Comparison of ENCODE assay signal across 10 cellular contexts in the genomic region with DNA sequence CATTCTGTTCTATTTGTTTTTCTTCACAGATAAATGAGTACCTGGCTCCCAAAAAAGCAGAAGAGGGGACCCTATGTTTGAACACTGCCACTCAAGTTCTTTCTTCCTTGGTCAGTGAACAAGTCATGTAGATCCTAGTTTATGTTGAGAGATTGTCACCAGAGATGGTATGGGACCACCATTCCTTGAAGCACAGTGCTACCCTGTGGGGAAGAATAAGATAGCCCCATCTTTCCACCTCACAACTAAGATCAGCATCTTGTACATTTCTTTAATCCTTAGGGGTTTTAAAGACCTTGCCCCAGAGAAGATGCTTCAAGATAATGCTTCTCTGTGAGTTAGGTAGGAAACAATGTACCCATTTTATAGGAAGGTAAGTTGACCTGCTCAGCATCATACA.
A peak's percentile ranks its signal among the peaks of the same experiment; 100 is the strongest.
DNase-seq lines count a peak whose midpoint lies in the region; ATAC-seq and TF ChIP-seq lines count a peak whose summit lies in the region.
"Had no signal": no experiment of that assay in that cellular context is flagged by ENCODE, and none has a peak within 500 bp of the region (broad histone marks: within the 10 kb centered on the region; RNA-seq: fewer than 3 reads in every experiment).

No MANE protein-coding gene starts in this region.

- ATAC-seq in GM18868 (IDR thresholded peaks at IDR 0.05; ENCODE audit: unreplicated experiment), result peak; percentile 51
- no peak for ATAC-seq in GM18511 (IDR thresholded peaks at IDR 0.05; ENCODE audit: unreplicated experiment)

- no peak for TF ChIP-seq POLR2A in lower leg skin (IDR thresholded peaks at IDR 0.05)

- DNase-seq in AG08395 (ENCODE audit: low spot score) (peak; percentile 61), RPMI8226 (peak; percentile 19), glomerular visceral epithelial cell (ENCODE audit: extremely low spot score) (peak; percentile 22), lower leg skin (ENCODE audit: low spot score in 2 of 2) (no peak), NCI-H2107 (lab: John Stamatoyannopoulos, UW) (no peak), NCI-H2081 treated with DMSO at 0.1 percent for 48 hours (lab: John Stamatoyannopoulos, UW) (no peak)
- DNase-seq: NCI-H526 treated with DMSO at 0.1 percent for 48 hours, substantia nigra had no signal

- H3K4me3 ChIP-seq in lower leg skin (ENCODE audit: low read depth, poor library complexity, severe bottlenecking), result no peak overlapping the region

- TF ChIP-seq CTCF in lower leg skin (IDR thresholded peaks at IDR 0.05), result no peak

- intact Hi-C loops in lower leg skin (cut with DNase I; ENCODE audit: low total_unique reads), result loop anchor here (5.0 to 10.0 kb wide), 2 partner anchors 238 to 866 kb away; no protein-coding TSS in a partner anchor

Comparison
In these comparisons a context has a peak if more than half of its experiments do, and no peak if none do; other contexts are left out.
1. DNase-seq: peak in AG08395 (single experiment), RPMI8226 (single experiment) and glomerular visceral epithelial cell (single experiment); none in lower leg skin (0 of 2), NCI-H2107 (single experiment) and NCI-H2081 treated with DMSO at 0.1 percent for 48 hours (single experiment).